ENCODE assay signal across 14 cellular contexts in genomic region chr6:63803371-63803770, GRCh38.
DNase-seq lines count a peak whose midpoint lies in the region; ATAC-seq and TF ChIP-seq lines count a peak whose summit lies in the region.
"Had no signal": no experiment of that assay in that cellular context is flagged by ENCODE, and none has a peak within 500 bp of the region (broad histone marks: within the 10 kb centered on the region; RNA-seq: fewer than 3 reads in every experiment).

No MANE protein-coding gene starts in this region.

- no peak overlapping the region for H3K4me3 Mint-ChIP-seq in CD8-positive, alpha-beta memory T cell
- H3K4me3 Mint-ChIP-seq: CD8-positive, alpha-beta T cell had no signal

- TF ChIP-seq POLR2A in GM18505 (IDR thresholded peaks at IDR 0.05; ENCODE audit: borderline replicate concordance, extremely low read depth, insufficient read depth, insufficient read length), result no peak

- POLR2A ChIA-PET in CD8-positive, alpha-beta memory T cell (lab: Charles Lee), result no interaction called here

- H3K4me1 ChIP-seq in ACC112 (ENCODE audit: control insufficient read depth, insufficient read depth, low read length, unreplicated experiment) (peaks cover 49% of the 10 kb centered on the region), RWPE2 (ENCODE audit: insufficient read depth, poor library complexity, severe bottlenecking) (peaks cover 46% of the 10 kb centered on the region), skeletal muscle satellite cell (ENCODE audit: control insufficient read depth, insufficient read depth, low read length) (peaks cover 53% of the 10 kb centered on the region), left lung (peaks cover 16 to 37% of the 10 kb centered on the region in 2 donors)
- H3K4me1 ChIP-seq in CD8-positive, alpha-beta memory T cell (ENCODE audit: insufficient read depth, low read length), result no peaks in the 10 kb centered on the region

- no peaks in the 10 kb centered on the region for H3K9me3 Mint-ChIP-seq in CD8-positive, alpha-beta memory T cell
- H3K9me3 Mint-ChIP-seq: CD8-positive, alpha-beta T cell had no signal

- intact Hi-C loops in left lung (cut with DNase I), result no loop called here

- no peak for ATAC-seq in RWPE2 (ENCODE audit: low read depth)
- ATAC-seq in GM18505 (IDR thresholded peaks at IDR 0.05; ENCODE audit: unreplicated experiment), result no peak
- no peak for ATAC-seq in left lung
- ATAC-seq: CD8-positive, alpha-beta T cell had no signal

- peak overlapping the region; percentile 8 for H3K9ac ChIP-seq in skeletal muscle satellite cell (ENCODE audit: low read depth, low read length)
- H3K9ac ChIP-seq: BLaER1 had no signal

- no peak overlapping the region for H2AFZ ChIP-seq in ACC112 (ENCODE audit: low read length, unreplicated experiment)

- H3K4me1 Mint-ChIP-seq in CD8-positive, alpha-beta memory T cell, result no peaks in the 10 kb centered on the region

- no peaks in the 10 kb centered on the region for H3K36me3 ChIP-seq in ACC112 (ENCODE audit: insufficient read depth, low read length)
- no peaks in the 10 kb centered on the region for H3K36me3 ChIP-seq in RWPE2 (ENCODE audit: low read depth)
- H3K36me3 ChIP-seq in skeletal muscle satellite cell (ENCODE audit: insufficient read depth, low read length), result no peaks in the 10 kb centered on the region
- H3K36me3 ChIP-seq in left lung, result no peaks in the 10 kb centered on the region
- no peaks in the 10 kb centered on the region for H3K36me3 ChIP-seq in CD8-positive, alpha-beta memory T cell (ENCODE audit: insufficient read depth, low read length)
- H3K36me3 ChIP-seq: BLaER1 had no signal

- H3K36me3 Mint-ChIP-seq in CD8-positive, alpha-beta memory T cell, result no peaks in the 10 kb centered on the region
- H3K36me3 Mint-ChIP-seq: CD8-positive, alpha-beta T cell had no signal

- H3K27ac ChIP-seq in ACC112 (ENCODE audit: low read depth, low read length) (peak overlapping the region; percentile 97), RWPE2 (ENCODE audit: poor library complexity, severe bottlenecking) (peak overlapping the region; percentile 99), left lung (no peak overlapping the region)
- no peak overlapping the region for H3K27ac ChIP-seq in CD8-positive, alpha-beta memory T cell (ENCODE audit: low read depth, low read length)
- H3K27ac ChIP-seq: BLaER1 had no signal

- H3K27me3 ChIP-seq in ACC112 (ENCODE audit: insufficient read depth, low read length) (no peaks in the 10 kb centered on the region), RWPE2 (ENCODE audit: insufficient read depth, poor library complexity, severe bottlenecking) (no peaks in the 10 kb centered on the region), skeletal muscle satellite cell (ENCODE audit: control insufficient read depth, insufficient read depth, low read length) (no peaks in the 10 kb centered on the region), left lung (no peaks in the 10 kb centered on the region)
- H3K27me3 ChIP-seq in CD8-positive, alpha-beta memory T cell (ENCODE audit: insufficient read depth, low read length, poor library complexity, severe bottlenecking), result no peaks in the 10 kb centered on the region
- H3K27me3 ChIP-seq: BLaER1 had no signal

- DNase-seq in RWPE2 (ENCODE audit: low spot score), result no peak
- peak; percentile 56 for DNase-seq in inferior parietal cortex (ENCODE audit: extremely low spot score)
- DNase-seq in left lung, result no peak
- DNase-seq in CD8-positive, alpha-beta memory T cell, result no peak
- DNase-seq: CD8-positive, alpha-beta T cell; EL; NCI-H2081 treated with DMSO at 0.1 percent for 48 hours; NCI-H446 treated with DMSO at 0.1 percent for 48 hours; SHP77 had no signal

- no peak for TF ChIP-seq CTCF in RWPE2 (IDR thresholded peaks at IDR 0.05; ENCODE audit: poor library complexity, severe bottlenecking)
- no peak for TF ChIP-seq CTCF in left lung (IDR thresholded peaks at IDR 0.05)

- CTCF ChIA-PET in CD8-positive, alpha-beta memory T cell (lab: Charles Lee), result no interaction called here

- no peak overlapping the region for H3K4me2 ChIP-seq in skeletal muscle satellite cell (ENCODE audit: low read length)

- H3K4me3 ChIP-seq in ACC112 (ENCODE audit: low read depth, low read length) (no peak overlapping the region), RWPE2 (ENCODE audit: severe bottlenecking) (no peak overlapping the region), skeletal muscle satellite cell (ENCODE audit: low read length) (no peak overlapping the region), left lung (no peak overlapping the region)
- H3K4me3 ChIP-seq in CD8-positive, alpha-beta memory T cell (ENCODE audit: low read length), result no peak overlapping the region
- H3K4me3 ChIP-seq: BLaER1, GM12878 had no signal

- H3K27ac Mint-ChIP-seq in CD8-positive, alpha-beta memory T cell, result no peak overlapping the region
- H3K27ac Mint-ChIP-seq: CD8-positive, alpha-beta T cell had no signal

- no peaks in the 10 kb centered on the region for H3K79me2 ChIP-seq in ACC112 (ENCODE audit: control insufficient read depth, insufficient read depth, low read length, unreplicated experiment)

- H3K9me3 ChIP-seq in RWPE2 (ENCODE audit: severe bottlenecking), result no peaks in the 10 kb centered on the region
- H3K9me3 ChIP-seq in skeletal muscle satellite cell (replicated peaks; ENCODE audit: low read length), result no peaks in the 10 kb centered on the region
- no peaks in the 10 kb centered on the region for H3K9me3 ChIP-seq in left lung
- no peaks in the 10 kb centered on the region for H3K9me3 ChIP-seq in CD8-positive, alpha-beta memory T cell (ENCODE audit: low read length)
- H3K9me3 ChIP-seq: BLaER1 had no signal

- H3K27me3 Mint-ChIP-seq in CD8-positive, alpha-beta memory T cell, result peaks cover 5 to 7% of the 10 kb centered on the region in 2 donors

Comparison
In these comparisons a context has a peak if more than half of its experiments do, and no peak if none do; other contexts are left out.
1. H3K27ac ChIP-seq: peak in ACC112 (single experiment) and RWPE2 (single experiment); none in left lung (0 of 2) and CD8-positive, alpha-beta memory T cell (single experiment).